23 cellular contexts compared by ENCODE assay signal in genomic region chr1:243706563-243706962, GRCh38.
DNase-seq lines count a peak whose midpoint lies in the region; ATAC-seq and TF ChIP-seq lines count a peak whose summit lies in the region.
"Had no signal": no experiment of that assay in that cellular context is flagged by ENCODE, and none has a peak within 500 bp of the region (broad histone marks: within the 10 kb centered on the region; RNA-seq: fewer than 3 reads in every experiment).

No MANE protein-coding gene starts in this region.

- H3K4me1 Mint-ChIP-seq in GM23338 (peaks cover 20% of the 10 kb centered on the region), neural crest cell (peaks cover 33% of the 10 kb centered on the region), immature natural killer cell (peaks cover 6 to 13% of the 10 kb centered on the region in 2 donors)
- H3K4me1 Mint-ChIP-seq in activated CD8-positive, alpha-beta T cell treated with anti-CD3 and anti-CD28 coated beads for 36 hours (ENCODE audit: low read depth) = peaks cover 11% of the 10 kb centered on the region

- no peak overlapping the region for H2BK20ac ChIP-seq in IMR-90 (ENCODE audit: low read depth, low read length)

- ATAC-seq in GM23338 (peak; percentile 28; the same call in 2 of the 3 replicates), IMR-90 (ENCODE audit: low read depth) (no peak), HG03520 (IDR thresholded peaks at IDR 0.05; ENCODE audit: unreplicated experiment) (no peak)
- no peak for ATAC-seq in activated CD8-positive, alpha-beta T cell treated with anti-CD3 and anti-CD28 coated beads for 36 hours
- ATAC-seq: Right ventricle myocardium inferior had no signal

- DNase-seq in GM23338 (ENCODE audit: low spot score) (no peak), IMR-90 (no peak), dorsolateral prefrontal cortex (no peak), neural crest cell (ENCODE audit: low read depth, low spot score) (no peak), immature natural killer cell (no peak), NAMALWA (ENCODE audit: low spot score) (no peak)
- DNase-seq in activated CD8-positive, alpha-beta T cell treated with anti-CD3 and anti-CD28 coated beads for 36 hours = no peak
- DNase-seq: Calu3; CD4-positive, alpha-beta memory T cell; GF-D8; Kasumi-1; MG63; NCI-H1092; NCI-H1694 treated with DMSO at 0.1 percent for 48 hours; NCI-H2107; NCI-H226; NCI-H524 treated with DMSO at 0.1 percent for 48 hours; NK-92 treated with Interleukin-12 subunit alpha and Interleukin-12 subunit beta, amount 100 ng/mL, for 24 hours; SW 1271 had no signal

- H3K14ac ChIP-seq in IMR-90 (replicated peaks; ENCODE audit: low read depth, low read length) = 0 out of 2 replicates have a peak overlapping the region, but pooled peaks have one; percentile 31

- H2AFZ ChIP-seq in GM23338 = no peak overlapping the region
- H2AFZ ChIP-seq in IMR-90 (replicated peaks; ENCODE audit: low read length, poor library complexity) = no peak overlapping the region

- no peak for TF ChIP-seq POLR2A in IMR-90 (IDR thresholded peaks at IDR 0.05; ENCODE audit: low read depth, low read length)

- H3K18ac ChIP-seq in IMR-90 (ENCODE audit: low read depth, low read length) = peak overlapping the region; percentile 25; the same call in 1 of the 2 replicates

- 0 out of 2 replicates have a peak overlapping the region, but pooled peaks have one; percentile 13 for H2AK5ac ChIP-seq in IMR-90 (ENCODE audit: low read depth, low read length)

- intact Hi-C loops in IMR-90 (cut with micrococcal nuclease) = loop anchor here (5.0 kb wide), 1 partner anchor 359 kb away; no protein-coding TSS in a partner anchor
- intact Hi-C loops in dorsolateral prefrontal cortex (cut with DNase I) = loop anchor here in 1 of 2 donors (5.0 kb wide), 1 partner anchor 229 kb away; no protein-coding TSS in a partner anchor
- intact Hi-C loops in activated CD8-positive, alpha-beta T cell treated with anti-CD3 and anti-CD28 coated beads for 36 hours (cut with micrococcal nuclease) = no loop called here

- H3K4ac ChIP-seq in IMR-90 (ENCODE audit: low read depth, low read length) = no peak overlapping the region

- whole genome bisulfite sequencing in IMR-90 (ENCODE audit: extremely low coverage in 2 of 2, insufficient read length in 1 of 2), 2 experiments = 83% methylated on average over 1 of the region's 2 CpGs; no CpG with 5 or more reads in 1 of the 2 experiments

- H3K9ac ChIP-seq in IMR-90 (ENCODE audit: low read depth, low read length) = no peak overlapping the region
- H3K9ac ChIP-seq: BLaER1 had no signal

- H3F3A ChIP-seq in GM23338 (replicated peaks; ENCODE audit: low read depth) = no peaks in the 10 kb centered on the region

- H3K27me3 ChIP-seq in GM23338 (ENCODE audit: insufficient read depth) (no peaks in the 10 kb centered on the region), IMR-90 (ENCODE audit: control insufficient read depth, insufficient read depth, low read length) (no peaks in the 10 kb centered on the region), dorsolateral prefrontal cortex (no peaks in the 10 kb centered on the region)
- H3K27me3 ChIP-seq: BLaER1, MG63 had no signal

- H3K9me3 Mint-ChIP-seq in GM23338 (no peaks in the 10 kb centered on the region), neural crest cell (no peaks in the 10 kb centered on the region), immature natural killer cell (no peaks in the 10 kb centered on the region)
- H3K9me3 Mint-ChIP-seq in activated CD8-positive, alpha-beta T cell treated with anti-CD3 and anti-CD28 coated beads for 36 hours = no peaks in the 10 kb centered on the region
- H3K9me3 Mint-ChIP-seq: CD4-positive, alpha-beta memory T cell had no signal

- peak overlapping the region in 1 of 2 experiments; percentile 9; a peak in 1 of 4 replicates for H4K8ac ChIP-seq in IMR-90 (ENCODE audit: low read depth in 2 of 2, low read length in 2 of 2)

- no peaks in the 10 kb centered on the region for H3K27me3 Mint-ChIP-seq in GM23338 (ENCODE audit: insufficient read depth, low read depth, poor library complexity)
- no peaks in the 10 kb centered on the region for H3K27me3 Mint-ChIP-seq in neural crest cell (ENCODE audit: low read depth)
- H3K27me3 Mint-ChIP-seq in immature natural killer cell (ENCODE audit: low read depth in 3 of 3) = no peaks in the 10 kb centered on the region
- no peaks in the 10 kb centered on the region for H3K27me3 Mint-ChIP-seq in activated CD8-positive, alpha-beta T cell treated with anti-CD3 and anti-CD28 coated beads for 36 hours
- H3K27me3 Mint-ChIP-seq: CD4-positive, alpha-beta memory T cell had no signal

- H3K4me2 ChIP-seq in GM23338 (no peak overlapping the region), IMR-90 (ENCODE audit: low read depth, low read length) (no peak overlapping the region)
- H3K4me2 ChIP-seq: BLaER1 had no signal

- H4K5ac ChIP-seq in IMR-90 (ENCODE audit: low read depth, low read length) = no peak overlapping the region

- POLR2A ChIA-PET in IMR-90 (lab: Charles Lee; ENCODE audit: unreplicated experiment) = no interaction called here
- POLR2A ChIA-PET in activated CD8-positive, alpha-beta T cell treated with anti-CD3 and anti-CD28 coated beads for 36 hours (lab: Charles Lee) = no interaction called here

- H3K36me3 ChIP-seq in GM23338 (ENCODE audit: insufficient read depth) (no peaks in the 10 kb centered on the region), IMR-90 (ENCODE audit: control insufficient read depth, insufficient read depth, low read length) (peaks cover 3% of the 10 kb centered on the region; the same call in 1 of the 2 replicates)
- H3K36me3 ChIP-seq: MG63 had no signal

- H3K4me1 ChIP-seq in GM23338 (ENCODE audit: insufficient read depth) (peaks cover 9% of the 10 kb centered on the region), IMR-90 (ENCODE audit: control insufficient read depth, insufficient read depth, low read length) (0 out of 2 replicates have a peak, but pooled peaks cover 2% of the 10 kb centered on the region)

- H3K9me1 ChIP-seq in IMR-90 (ENCODE audit: insufficient read depth, low read length) = peaks cover 4% of the 10 kb centered on the region; the same call in 1 of the 2 replicates

- no peaks in the 10 kb centered on the region for H3K79me2 ChIP-seq in GM23338 (replicated peaks; ENCODE audit: insufficient read depth)

- in situ Hi-C loops in IMR-90 (cut with MboI; ENCODE audit: low sequenced_read_pairs) = no loop called here

- H3K23ac ChIP-seq in IMR-90 (ENCODE audit: low read depth, low read length) = no peak overlapping the region

- no peak overlapping the region for H2BK120ac ChIP-seq in IMR-90 (ENCODE audit: low read depth, low read length)

- H3K27ac Mint-ChIP-seq in GM23338 = no peak overlapping the region
- H3K27ac Mint-ChIP-seq in neural crest cell (ENCODE audit: unreplicated experiment) = peak overlapping the region; percentile 61
- no peak overlapping the region for H3K27ac Mint-ChIP-seq in immature natural killer cell
- H3K27ac Mint-ChIP-seq in activated CD8-positive, alpha-beta T cell treated with anti-CD3 and anti-CD28 coated beads for 36 hours = no peak overlapping the region
- H3K27ac Mint-ChIP-seq: CD4-positive, alpha-beta memory T cell had no signal

- H3K4me3 ChIP-seq in GM23338 (no peak overlapping the region), IMR-90 (ENCODE audit: insufficient read depth, low read depth, low read length) (no peak overlapping the region), dorsolateral prefrontal cortex (peak overlapping the region in 1 of 59 donors; percentile 1)
- H3K4me3 ChIP-seq: BLaER1, MG63 had no signal

- no peaks in the 10 kb centered on the region for H3K9me3 ChIP-seq in IMR-90 (ENCODE audit: control insufficient read depth, insufficient read depth, low read length)
- H3K9me3 ChIP-seq: BLaER1, MG63 had no signal

- TF ChIP-seq RAD21 in IMR-90 (IDR thresholded peaks at IDR 0.05; ENCODE audit: low read length) = no peak

- dilution Hi-C loops in IMR-90 (cut with HindIII; ENCODE audit: low sequenced_read_pairs, unreplicated experiment) = no loop called here

- no peaks in the 10 kb centered on the region for H3K9me2 ChIP-seq in GM23338 (ENCODE audit: insufficient read depth)

- H3K56ac ChIP-seq in IMR-90 (ENCODE audit: extremely low read depth, insufficient read depth, low read length) = no peak overlapping the region

- TF ChIP-seq CTCF in GM23338 (conservative IDR thresholded peaks at IDR 0.05; ENCODE audit: low read depth in 2 of 2) (no peak), IMR-90 (conservative IDR thresholded peaks at IDR 0.05; ENCODE audit: low read depth, low read length) (no peak), dorsolateral prefrontal cortex (IDR thresholded peaks at IDR 0.05 in 54 of 56, conservative IDR thresholded peaks at IDR 0.05 in 2 of 56; ENCODE audit: low read depth in 1 of 56, partially characterized antibody in 56 of 56) (no peak), neural crest cell (conservative IDR thresholded peaks at IDR 0.05) (no peak)
- no peak for TF ChIP-seq CTCF in activated CD8-positive, alpha-beta T cell treated with anti-CD3 and anti-CD28 coated beads for 36 hours (IDR thresholded peaks at IDR 0.05)

- no TSS peak for BruUV-seq in IMR-90 (replicated peaks; lab: Mats Ljungman, UMichigan)

- H4K20me1 ChIP-seq in GM23338 (replicated peaks; ENCODE audit: insufficient read depth) (no peaks in the 10 kb centered on the region), IMR-90 (ENCODE audit: insufficient read depth, low read length) (no peaks in the 10 kb centered on the region)

- no peak overlapping the region for H2BK5ac ChIP-seq in IMR-90 (ENCODE audit: low read depth, low read length, poor library complexity, severe bottlenecking)

- CTCF ChIA-PET in IMR-90 (lab: Yijun Ruan, JAX) = no interaction called here
- CTCF ChIA-PET in activated CD8-positive, alpha-beta T cell treated with anti-CD3 and anti-CD28 coated beads for 36 hours (lab: Charles Lee) = interaction anchor here (1.7 to 2.1 kb wide), 2 partner anchors 42 to 567 kb away, joined by 4 to 6 read pairs; no protein-coding TSS in a partner anchor

- no peaks in the 10 kb centered on the region for H3K36me3 Mint-ChIP-seq in GM23338 (ENCODE audit: low read depth)
- no peaks in the 10 kb centered on the region for H3K36me3 Mint-ChIP-seq in neural crest cell (ENCODE audit: low read depth)
- no peaks in the 10 kb centered on the region for H3K36me3 Mint-ChIP-seq in immature natural killer cell
- no peaks in the 10 kb centered on the region for H3K36me3 Mint-ChIP-seq in activated CD8-positive, alpha-beta T cell treated with anti-CD3 and anti-CD28 coated beads for 36 hours (ENCODE audit: low read depth)

- H3K4me3 Mint-ChIP-seq in GM23338 = no peak overlapping the region
- H3K4me3 Mint-ChIP-seq in neural crest cell = no peak overlapping the region
- H3K4me3 Mint-ChIP-seq in immature natural killer cell = no peak overlapping the region
- H3K4me3 Mint-ChIP-seq in activated CD8-positive, alpha-beta T cell treated with anti-CD3 and anti-CD28 coated beads for 36 hours = no peak overlapping the region
- H3K4me3 Mint-ChIP-seq: CD4-positive, alpha-beta memory T cell had no signal

- no peak overlapping the region; the same call in 1 of the 2 replicates for H3K27ac ChIP-seq in GM23338 (ENCODE audit: low read depth)
- no peak overlapping the region for H3K27ac ChIP-seq in IMR-90 (ENCODE audit: insufficient read depth, low read length)
- H3K27ac ChIP-seq in dorsolateral prefrontal cortex = peak overlapping the region in 40 of 59 donors; percentile 2 to 74 (median 48)
- H3K27ac ChIP-seq: BLaER1, HL-60 had no signal

- peaks cover 16 to 28% of the 10 kb centered on the region in 2 experiments for H3K79me1 ChIP-seq in IMR-90 (ENCODE audit: low read depth in 1 of 2, low read length in 2 of 2)

- no peak overlapping the region for H2AK9ac ChIP-seq in IMR-90 (replicated peaks; ENCODE audit: low read depth, low read length, poor library complexity)

- no peak overlapping the region for H2BK15ac ChIP-seq in IMR-90 (ENCODE audit: low read depth, low read length)

- no peak overlapping the region for H4K91ac ChIP-seq in IMR-90 (ENCODE audit: insufficient read depth, low read depth, low read length)

Comparison
In these comparisons a context has a peak if more than half of its experiments do, and no peak if none do; other contexts are left out.
1. H3K27ac ChIP-seq: peak in dorsolateral prefrontal cortex (40 of 59); none in GM23338 (single experiment) and IMR-90 (single experiment).